Comparison of ENCODE assay signal across 11 cellular contexts in genomic region chr22:23233746-23234408, GRCh38. TPM values are rescaled to one million over a fixed set of nuclear protein-coding genes. Genes with fewer than 3 reads are reported as not detected.
DNase-seq lines count a peak whose midpoint lies in the region; ATAC-seq and TF ChIP-seq lines count a peak whose summit lies in the region.
"Had no signal": no experiment of that assay in that cellular context is flagged by ENCODE, and none has a peak within 500 bp of the region (broad histone marks: within the 10 kb centered on the region; RNA-seq: fewer than 3 reads in every experiment).

No MANE protein-coding gene starts in this region.

- peak overlapping the region; percentile 79 for H3K27ac Mint-ChIP-seq in CD4-positive, alpha-beta T cell
- H3K27ac Mint-ChIP-seq in endodermal cell (peak overlapping the region; percentile 39), progenitor cell of endocrine pancreas (peak overlapping the region; percentile 79)

- H3K36me3 Mint-ChIP-seq in CD4-positive, alpha-beta T cell (ENCODE audit: low read depth): peaks cover 21% of the 10 kb centered on the region
- H3K36me3 Mint-ChIP-seq in endodermal cell (ENCODE audit: low read depth) (peaks cover 17% of the 10 kb centered on the region), progenitor cell of endocrine pancreas (ENCODE audit: insufficient read depth) (peaks cover 9% of the 10 kb centered on the region)

- no peak for ATAC-seq in CD4-positive, alpha-beta T cell (ENCODE audit: poor library complexity)

- CTCF ChIA-PET in CD4-positive, alpha-beta T cell (lab: Charles Lee): no interaction called here

- no peak overlapping the region for H2AFZ ChIP-seq in MM.1S (ENCODE audit: low read length)

- intact Hi-C loops in CD4-positive, alpha-beta T cell (cut with DNase I, micrococcal nuclease): no loop called here

- no peak overlapping the region for H3K4me3 Mint-ChIP-seq in CD4-positive, alpha-beta T cell
- H3K4me3 Mint-ChIP-seq in endodermal cell (no peak overlapping the region), progenitor cell of endocrine pancreas (ENCODE audit: low read depth) (no peak overlapping the region)

- H3K4me3 ChIP-seq in endodermal cell (ENCODE audit: low read length) (no peak overlapping the region), MM.1S (ENCODE audit: low read length) (no peak overlapping the region)
- H3K4me3 ChIP-seq: SK-N-MC had no signal

- 95 to 96% methylated on average over 8 to 10 of the region's 10 CpGs for WGBS in endodermal cell (ENCODE audit: insufficient coverage in 1 of 2, insufficient read length in 1 of 2), 2 experiments

- H3K9me3 Mint-ChIP-seq in CD4-positive, alpha-beta T cell: peaks cover under 1% of the 10 kb centered on the region
- H3K9me3 Mint-ChIP-seq in endodermal cell (peaks cover 6% of the 10 kb centered on the region), progenitor cell of endocrine pancreas (ENCODE audit: low read depth) (peaks cover 4% of the 10 kb centered on the region)

- H3K36me3 ChIP-seq in endodermal cell (ENCODE audit: control insufficient read depth, insufficient read depth, low read length) (peaks cover 18% of the 10 kb centered on the region), MM.1S (replicated peaks; ENCODE audit: insufficient read depth, low read length) (no peaks in the 10 kb centered on the region)

- peaks cover 9% of the 10 kb centered on the region for H3K9me3 ChIP-seq in CD4-positive, alpha-beta T cell (ENCODE audit: control insufficient read depth, low read length)
- H3K9me3 ChIP-seq in endodermal cell (ENCODE audit: control insufficient read depth, low read length): peaks cover 6% of the 10 kb centered on the region
- no peaks in the 10 kb centered on the region for H3K9me3 ChIP-seq in MM.1S (replicated peaks; ENCODE audit: insufficient read depth, low read length)

- peaks cover 100% of the 10 kb centered on the region for H3K79me2 ChIP-seq in MM.1S (ENCODE audit: low read length)

- TF ChIP-seq CTCF in CD4-positive, alpha-beta T cell (IDR thresholded peaks at IDR 0.05): no peak
- TF ChIP-seq CTCF in endodermal cell (conservative IDR thresholded peaks at IDR 0.05) (no peak), progenitor cell of endocrine pancreas (IDR thresholded peaks at IDR 0.05; ENCODE audit: unreplicated experiment) (no peak), MM.1S (IDR thresholded peaks at IDR 0.05; ENCODE audit: low read length) (no peak)

- H3K4me2 ChIP-seq in MM.1S (ENCODE audit: low read depth, low read length): no peak overlapping the region
- H3K4me2 ChIP-seq: KMS-11 had no signal

- peaks cover 63% of the 10 kb centered on the region for H3K4me1 Mint-ChIP-seq in CD4-positive, alpha-beta T cell (ENCODE audit: low read depth)
- H3K4me1 Mint-ChIP-seq in endodermal cell: peaks cover 78% of the 10 kb centered on the region
- H3K4me1 Mint-ChIP-seq in progenitor cell of endocrine pancreas (ENCODE audit: low read depth): peaks cover 28% of the 10 kb centered on the region

- no peaks in the 10 kb centered on the region for H3K27me3 ChIP-seq in CD4-positive, alpha-beta T cell (ENCODE audit: control insufficient read depth, insufficient read depth, low read length)
- H3K27me3 ChIP-seq in endodermal cell (ENCODE audit: control insufficient read depth, insufficient read depth, low read length, poor library complexity, severe bottlenecking) (no peaks in the 10 kb centered on the region), MM.1S (replicated peaks; ENCODE audit: insufficient read depth, low read length) (no peaks in the 10 kb centered on the region)

- no peaks in the 10 kb centered on the region for H3K27me3 Mint-ChIP-seq in CD4-positive, alpha-beta T cell
- no peaks in the 10 kb centered on the region for H3K27me3 Mint-ChIP-seq in endodermal cell (ENCODE audit: insufficient read depth)
- no peaks in the 10 kb centered on the region for H3K27me3 Mint-ChIP-seq in progenitor cell of endocrine pancreas

- peaks cover 91% of the 10 kb centered on the region for H4K20me1 ChIP-seq in MM.1S (ENCODE audit: insufficient read depth, low read length)

- POLR2A ChIA-PET in CD4-positive, alpha-beta T cell (lab: Charles Lee): interaction anchor here (1.4 kb wide), 1 partner anchor 9 kb away, joined by 4 read pairs; no protein-coding TSS in a partner anchor

- peaks cover 51% of the 10 kb centered on the region for H3K4me1 ChIP-seq in endodermal cell (ENCODE audit: control insufficient read depth, insufficient read depth, low read length)
- peaks cover 30% of the 10 kb centered on the region for H3K4me1 ChIP-seq in MM.1S (ENCODE audit: low read length)

- peaks cover 20% of the 10 kb centered on the region for H3F3A ChIP-seq in MM.1S (ENCODE audit: insufficient read depth, low read length)

- H3K9me2 ChIP-seq in MM.1S (replicated peaks; ENCODE audit: insufficient read depth, low read length): no peaks in the 10 kb centered on the region

- DNase-seq in CD4-positive, alpha-beta T cell: no peak
- DNase-seq in NCI-H69 (lab: John Stamatoyannopoulos, UW) (peak; percentile 28), endodermal cell (no peak), progenitor cell of endocrine pancreas (ENCODE audit: low spot score, unreplicated experiment) (no peak), NCI-H1417 (lab: John Stamatoyannopoulos, UW) (no peak), MM.1S (no peak), COLO829 (ENCODE audit: low spot score) (no peak), NCI-H2081 treated with DMSO at 0.1 percent for 48 hours (lab: John Stamatoyannopoulos, UW) (no peak)
- DNase-seq: mammary epithelial cell had no signal

- H3K9ac ChIP-seq in endodermal cell (ENCODE audit: extremely low read depth, low read length, poor library complexity, severe bottlenecking) (no peak overlapping the region), MM.1S (ENCODE audit: low read length) (no peak overlapping the region)
- H3K9ac ChIP-seq: KMS-11 had no signal

- H3K27ac ChIP-seq in CD4-positive, alpha-beta T cell (ENCODE audit: low read depth, low read length): no peak overlapping the region
- H3K27ac ChIP-seq in endodermal cell (ENCODE audit: low read depth, low read length) (no peak overlapping the region), MM.1S (ENCODE audit: low read length) (no peak overlapping the region)
- H3K27ac ChIP-seq: KMS-11, SK-N-MC had no signal

RNA-seq across cellular contexts. Expression of gene BCR, which starts 53.6 kb away (rescaled TPM):
- total RNA-seq in CD4-positive, alpha-beta T cell: 10 to 100 TPM; 60.0 to 64.8 TPM
- total RNA-seq in endodermal cell (100 to 1,000 TPM; 102 to 172 TPM), progenitor cell of endocrine pancreas (102 and 106 TPM in 2 replicates)
- 52.0 TPM for polyA plus RNA-seq in endodermal cell (2013, experiment 1 of 2)
- polyA plus RNA-seq in endodermal cell (2013, experiment 2 of 2): 54.4 TPM
